8 cellular contexts compared by ENCODE assay signal in the genomic region with DNA sequence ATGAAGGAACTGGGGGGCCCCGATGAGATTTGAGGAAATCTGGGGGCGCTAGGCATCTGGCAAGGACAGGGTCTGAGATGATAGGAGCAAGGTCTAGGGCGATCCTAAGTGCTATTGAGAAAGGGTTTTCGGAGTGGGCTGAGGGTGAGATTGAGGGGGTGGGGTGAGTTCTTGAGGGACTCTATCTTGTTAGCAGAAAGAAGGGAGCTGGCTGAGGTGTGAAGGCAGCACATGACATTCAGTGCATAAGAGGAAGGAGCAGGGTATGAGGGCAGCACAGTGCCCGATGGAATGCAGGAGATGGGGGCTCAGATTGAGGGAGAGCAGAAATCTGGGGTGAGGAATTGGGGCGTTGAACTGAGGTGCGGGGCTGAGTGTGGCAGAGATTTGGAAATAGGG. TPM values are rescaled to one million over a fixed set of nuclear protein-coding genes. Genes with fewer than 3 reads are reported as not detected.
DNase-seq lines count a peak whose midpoint lies in the region; ATAC-seq, FAIRE-seq and TF ChIP-seq lines count a peak whose summit lies in the region.

No MANE protein-coding gene starts in this region.

- H3K56ac ChIP-seq in IMR-90 (ENCODE audit: extremely low read depth, insufficient read depth, low read length), result peak overlapping the region; percentile 65; the same call in 1 of the 2 replicates

- SMC1A ChIA-PET in GM12878 (lab: Charles Lee; ENCODE audit: uncharacterized antibody, unreplicated experiment), result no interaction called here

- intact Hi-C loops in IMR-90 (cut with micrococcal nuclease) (no loop called here), GM12878 (cut with micrococcal nuclease; ENCODE audit: unreplicated experiment) (no loop called here), kidney (cut with DNase I) (no loop called here), stomach (cut with DNase I; ENCODE audit: low total_unique reads) (no loop called here)

- peak overlapping the region; percentile 91 for H3K4me3 ChIP-seq in DOHH2 (ENCODE audit: low read length)
- peak overlapping the region; percentile 96 for H3K4me3 ChIP-seq in IMR-90 (ENCODE audit: insufficient read depth, low read depth, low read length)
- H3K4me3 ChIP-seq in GM12878, result peak overlapping the region; percentile 92
- H3K4me3 ChIP-seq in kidney (ENCODE audit: low read length in 2 of 2), result peak overlapping the region; percentile 85 to 90
- peak overlapping the region; percentile 76 to 88 (median 77) for H3K4me3 ChIP-seq in stomach

- peaks cover 8% of the 10 kb centered on the region for H3K9me3 ChIP-seq in DOHH2 (ENCODE audit: control insufficient read depth, insufficient read depth, low read length)
- H3K9me3 ChIP-seq in IMR-90 (ENCODE audit: control insufficient read depth, insufficient read depth, low read length), result no peaks in the 10 kb centered on the region
- H3K9me3 ChIP-seq in GM12878 (replicated peaks; ENCODE audit: control insufficient read depth, insufficient read depth, low read length), result no peaks in the 10 kb centered on the region
- no peaks in the 10 kb centered on the region for H3K9me3 ChIP-seq in kidney (ENCODE audit: control insufficient read depth in 1 of 2, low read length in 2 of 2)
- H3K9me3 ChIP-seq in stomach, result no peaks in the 10 kb centered on the region

- WGBS in IMR-90 (ENCODE audit: extremely low coverage in 2 of 2, insufficient read length in 1 of 2), 2 experiments, result 14% methylated on average over 6 of the region's 7 CpGs; no CpG with 5 or more reads in 1 of the 2 experiments
- 23% methylated on average over 7 of the region's 7 CpGs for WGBS in GM12878 (ENCODE audit: insufficient coverage, insufficient replicate concordance, low lambda C conversion rate, missing lambda C conversion rate)
- 12 to 20% (median 14%) methylated on average over 7 of the region's 7 CpGs for WGBS in stomach, 5 donors

- peak overlapping the region; percentile 84 for H3K4ac ChIP-seq in IMR-90 (ENCODE audit: low read depth, low read length)

- H3K79me2 ChIP-seq in DOHH2 (ENCODE audit: control insufficient read depth, low read length) (peaks cover 45% of the 10 kb centered on the region), GM12878 (ENCODE audit: control insufficient read depth, insufficient read depth, low read length) (peaks cover 57% of the 10 kb centered on the region)

- TF ChIP-seq POLR2A in IMR-90 (IDR thresholded peaks at IDR 0.05; ENCODE audit: low read depth, low read length) (no peak), GM12878 (IDR thresholded peaks at IDR 0.05; ENCODE audit: low read depth, low read length) (no peak), stomach (IDR thresholded peaks at IDR 0.05) (no peak)

- no peak overlapping the region for H2BK120ac ChIP-seq in IMR-90 (ENCODE audit: low read depth, low read length)

- H3K27me3 ChIP-seq in DOHH2 (ENCODE audit: control insufficient read depth, low read length) (no peaks in the 10 kb centered on the region), IMR-90 (ENCODE audit: control insufficient read depth, insufficient read depth, low read length) (no peaks in the 10 kb centered on the region), GM12878 (replicated peaks in 1 of 2; ENCODE audit: control insufficient read depth in 2 of 2, insufficient read depth in 2 of 2, low read length in 1 of 2) (no peaks in the 10 kb centered on the region), stomach (no peaks in the 10 kb centered on the region)

- peak overlapping the region; percentile 79 to 83; a peak in 3 of 4 replicates for H4K8ac ChIP-seq in IMR-90 (ENCODE audit: low read depth in 2 of 2, low read length in 2 of 2)

- FAIRE-seq in GM12878 (lab: Jason Lieb, UNC) (no peak), kidney (lab: Jason Lieb, UNC) (no peak)

- in situ Hi-C loops in IMR-90 (cut with MboI; ENCODE audit: low sequenced_read_pairs), result no loop called here
- in situ Hi-C loops in GM12878 (cut with MboI), result no loop called here

- peak overlapping the region; percentile 96 for H3K23ac ChIP-seq in IMR-90 (ENCODE audit: low read depth, low read length)

- H2AK9ac ChIP-seq in IMR-90 (replicated peaks; ENCODE audit: low read depth, low read length, poor library complexity), result peak overlapping the region; percentile 96

- peak overlapping the region; percentile 98 for H2BK5ac ChIP-seq in IMR-90 (ENCODE audit: low read depth, low read length, poor library complexity, severe bottlenecking)

- peak; percentile 8 for ATAC-seq in IMR-90 (ENCODE audit: low read depth)
- peak; percentile 5 for ATAC-seq in GM12878
- no peak for ATAC-seq in GM21515 (IDR thresholded peaks at IDR 0.05; ENCODE audit: unreplicated experiment)
- no peak for ATAC-seq in HG03097 (IDR thresholded peaks at IDR 0.05; ENCODE audit: low FRiP score, unreplicated experiment)
- no peak for ATAC-seq in HG03521 (IDR thresholded peaks at IDR 0.05; ENCODE audit: unreplicated experiment)

- POLR2A ChIA-PET in IMR-90 (lab: Charles Lee; ENCODE audit: unreplicated experiment), result no interaction called here
- POLR2A ChIA-PET in GM12878 (lab: Charles Lee), result interaction anchor here (1.5 kb wide), 1 partner anchor 145 kb away, joined by 3 read pairs; no protein-coding TSS in a partner anchor

- H3K9me1 ChIP-seq in IMR-90 (ENCODE audit: insufficient read depth, low read length), result peaks cover 21% of the 10 kb centered on the region

- peak overlapping the region; percentile 63 for H3K18ac ChIP-seq in IMR-90 (ENCODE audit: low read depth, low read length)

- CTCF ChIA-PET in IMR-90 (lab: Yijun Ruan, JAX) (no interaction called here), GM12878 (lab: Yijun Ruan, JAX) (no interaction called here)

- no peak for TF ChIP-seq EP300 in GM12878 (IDR thresholded peaks at IDR 0.05; ENCODE audit: borderline replicate concordance in 1 of 2, control insufficient read depth in 1 of 2, low read depth in 2 of 2, low read length in 2 of 2)
- TF ChIP-seq EP300 in stomach (IDR thresholded peaks at IDR 0.05), result no peak

- peak overlapping the region; percentile 95 for H3K14ac ChIP-seq in IMR-90 (replicated peaks; ENCODE audit: low read depth, low read length)

- H3K9me2 ChIP-seq in DOHH2 (replicated peaks; ENCODE audit: control insufficient read depth, low read length), result no peaks in the 10 kb centered on the region

- TF ChIP-seq CTCF in DOHH2 (IDR thresholded peaks at IDR 0.05; ENCODE audit: low read depth, low read length, poor library complexity, severe bottlenecking) (no peak), IMR-90 (conservative IDR thresholded peaks at IDR 0.05; ENCODE audit: low read depth, low read length) (no peak), GM12878 (IDR thresholded peaks at IDR 0.05 in 2 of 3, conservative IDR thresholded peaks at IDR 0.05 in 1 of 3; ENCODE audit: control insufficient read depth in 2 of 3, extremely low read depth in 1 of 3, insufficient read depth in 1 of 3, low read depth in 3 of 3, low read length in 3 of 3) (no peak), kidney (IDR thresholded peaks at IDR 0.05; ENCODE audit: borderline replicate concordance, extremely low read depth, insufficient read depth) (no peak), stomach (IDR thresholded peaks at IDR 0.05) (no peak)

- H4K91ac ChIP-seq in IMR-90 (ENCODE audit: insufficient read depth, low read depth, low read length), result peak overlapping the region; percentile 72; the same call in 1 of the 2 replicates

- TF ChIP-seq RAD21 in IMR-90 (IDR thresholded peaks at IDR 0.05; ENCODE audit: low read length) (no peak), GM12878 (IDR thresholded peaks at IDR 0.05; ENCODE audit: insufficient read depth, low read depth, low read length) (no peak)

- H3K36me3 ChIP-seq in DOHH2 (ENCODE audit: control insufficient read depth, low read length) (peaks cover 2% of the 10 kb centered on the region; the same call in 1 of the 2 replicates), IMR-90 (ENCODE audit: control insufficient read depth, insufficient read depth, low read length) (no peaks in the 10 kb centered on the region; the same call in 1 of the 2 replicates), GM12878 (ENCODE audit: control insufficient read depth in 2 of 2, insufficient read depth in 2 of 2, low read length in 1 of 2) (no peaks in the 10 kb centered on the region), kidney (ENCODE audit: control insufficient read depth in 1 of 2, insufficient read depth in 2 of 2, low read length in 2 of 2) (no peaks in the 10 kb centered on the region), stomach (no peaks in the 10 kb centered on the region)

- H3K27ac ChIP-seq in DOHH2 (ENCODE audit: low read depth, low read length), result no peak overlapping the region
- peak overlapping the region; percentile 89 for H3K27ac ChIP-seq in IMR-90 (ENCODE audit: insufficient read depth, low read length)
- H3K27ac ChIP-seq in GM12878 (ENCODE audit: control insufficient read depth, insufficient read depth), result peak overlapping the region; percentile 83
- peak overlapping the region in 1 of 2 donors; percentile 27 for H3K27ac ChIP-seq in kidney (ENCODE audit: low read depth in 2 of 2, low read length in 2 of 2)
- peak overlapping the region in 3 of 5 donors; percentile 78 to 90 (median 87) for H3K27ac ChIP-seq in stomach

- H2AFZ ChIP-seq in IMR-90 (replicated peaks; ENCODE audit: low read length, poor library complexity) (peak overlapping the region; percentile 97), GM12878 (ENCODE audit: control insufficient read depth, low read depth, low read length) (peak overlapping the region; percentile 37)

- 0 out of 2 replicates have a peak, but pooled peaks cover 3% of the 10 kb centered on the region for H3F3A ChIP-seq in DOHH2 (ENCODE audit: control insufficient read depth, insufficient read depth)

- peak overlapping the region; percentile 85 for H2AK5ac ChIP-seq in IMR-90 (ENCODE audit: low read depth, low read length)

- H2BK20ac ChIP-seq in IMR-90 (ENCODE audit: low read depth, low read length), result no peak overlapping the region

- no peak overlapping the region for H2BK15ac ChIP-seq in IMR-90 (ENCODE audit: low read depth, low read length)

- H3K4me1 ChIP-seq in DOHH2 (ENCODE audit: control insufficient read depth, low read length), result peaks cover 42% of the 10 kb centered on the region
- H3K4me1 ChIP-seq in IMR-90 (ENCODE audit: control insufficient read depth, insufficient read depth, low read length), result peaks cover 15% of the 10 kb centered on the region
- peaks cover 9% of the 10 kb centered on the region for H3K4me1 ChIP-seq in GM12878 (ENCODE audit: control insufficient read depth, insufficient read depth, low read length)
- peaks cover 15 to 16% of the 10 kb centered on the region in 2 donors for H3K4me1 ChIP-seq in kidney (ENCODE audit: control insufficient read depth in 1 of 2, insufficient read depth in 1 of 2, low read depth in 1 of 2, low read length in 2 of 2)
- H3K4me1 ChIP-seq in stomach, result peaks cover 21 to 64% (median 43%) of the 10 kb centered on the region in 4 donors

- H3K4me2 ChIP-seq in DOHH2 (ENCODE audit: low read length) (peak overlapping the region; percentile 99), IMR-90 (ENCODE audit: low read depth, low read length) (peak overlapping the region; percentile 99), GM12878 (ENCODE audit: control insufficient read depth, insufficient read depth) (peak overlapping the region; percentile 97)

- RAD21 ChIA-PET in GM12878 (lab: Charles Lee; ENCODE audit: unreplicated experiment), result no interaction called here

- H3K9ac ChIP-seq in IMR-90 (ENCODE audit: low read depth, low read length) (peak overlapping the region; percentile 97), GM12878 (ENCODE audit: control insufficient read depth, insufficient read depth, low read length) (peak overlapping the region; percentile 88), kidney (ENCODE audit: low read length in 2 of 2) (peak overlapping the region; percentile 58 to 73)

- peak overlapping the region; percentile 34 for H4K5ac ChIP-seq in IMR-90 (ENCODE audit: low read depth, low read length)

- no peak for DNase-seq in IMR-90
- DNase-seq in GM12878 (ENCODE audit: low read depth, low spot score), result no peak
- DNase-seq in kidney, result no peak
- no peak for DNase-seq in stomach

- dilution Hi-C loops in IMR-90 (cut with HindIII; ENCODE audit: low sequenced_read_pairs, unreplicated experiment), result no loop called here

- peaks cover 47 to 62% of the 10 kb centered on the region in 2 experiments for H3K79me1 ChIP-seq in IMR-90 (ENCODE audit: low read depth in 1 of 2, low read length in 2 of 2)

- BruUV-seq in IMR-90 (replicated peaks; lab: Mats Ljungman, UMichigan) (no TSS peak), GM12878 (replicated peaks; lab: Mats Ljungman, UMichigan) (no TSS peak)

- H4K20me1 ChIP-seq in DOHH2 (ENCODE audit: control insufficient read depth, insufficient read depth, low read depth, low read length), result peaks cover 4% of the 10 kb centered on the region; the same call in 1 of the 2 replicates
- H4K20me1 ChIP-seq in IMR-90 (ENCODE audit: insufficient read depth, low read length), result peaks cover 42% of the 10 kb centered on the region
- H4K20me1 ChIP-seq in GM12878 (ENCODE audit: control insufficient read depth, insufficient read depth), result no peaks in the 10 kb centered on the region

RNA-seq across cellular contexts. Expression of a gene that starts 0.7 kb away (rescaled TPM):
- total RNA-seq in IMR-90 (2012; rRNA removed), result 30.3 and 31.0 TPM in 2 replicates
- 11.7 and 12.8 TPM in 2 replicates for polyA plus RNA-seq in IMR-90 (2012; rRNA removed)
- 7.0 and 7.6 TPM in 2 replicates for polyA plus RNA-seq in IMR-90 (2012; cell fraction: cytosol; rRNA removed)
- 12.8 and 13.3 TPM in 2 replicates for polyA plus RNA-seq in IMR-90 (2012; cell fraction: nucleus; rRNA removed; ENCODE audit: low replicate concordance)
- total RNA-seq in GM12878 (2013; cell fraction: nucleolus; rRNA removed), result 39.5 and 42.8 TPM in 2 replicates
- 12.1 and 13.6 TPM in 2 replicates for total RNA-seq in GM12878 (2014; rRNA removed)
- 9.5 and 10.0 TPM in 2 replicates for total RNA-seq in GM12878 (2014; rRNA removed; fragmentation: Illumina TruSeq; extraction: Trizol)
- total RNA-seq in GM12878 (2021), result 21.4 and 23.8 TPM in 2 replicates
- polyA plus RNA-seq in GM12878 (2011; ENCODE audit: low read depth), result 8.7 TPM
- 17.7 and 21.3 TPM in 2 replicates for polyA plus RNA-seq in GM12878 (2011; rRNA removed)
- 15.8 and 19.9 TPM in 2 replicates for polyA plus RNA-seq in GM12878 (2011; cell fraction: cytosol; rRNA removed)
- polyA plus RNA-seq in GM12878 (2011; cell fraction: nucleus; rRNA removed), result 25.5 and 25.9 TPM in 2 replicates
- polyA plus RNA-seq in GM12878 (2012), result 7.5 and 10.1 TPM in 2 replicates
- polyA plus RNA-seq in GM12878 (2014; fragmentation: Illumina TruSeq; extraction: Trizol), result 12.3 and 12.6 TPM in 2 replicates
- polyA plus RNA-seq in GM12878 (2014; fragmentation: Nextera tagmentation; extraction: Ambion mirVana), result 10 to 100 TPM in 1 of 2 experiments, 1 to 10 TPM in 1; 7.1 to 11.4 TPM
- polyA plus RNA-seq in GM12878 (2014; rRNA removed), result 10.1 and 10.9 TPM in 2 replicates
- 10 to 100 TPM; 18.6 to 23.3 TPM for polyA plus RNA-seq in GM12878 (2016; fragmentation: Nextera tagmentation; extraction: Ambion mirVana)
- 45.8 and 47.4 TPM in 2 replicates for polyA minus RNA-seq in GM12878 (2011; rRNA and poly(A)+ RNA removed)
- 10.7 and 12.6 TPM in 2 replicates for polyA minus RNA-seq in GM12878 (2011; cell fraction: cytosol; rRNA and poly(A)+ RNA removed)
- 27.4 and 38.9 TPM in 2 replicates for polyA minus RNA-seq in GM12878 (2011; cell fraction: nucleus; rRNA and poly(A)+ RNA removed)
- 22.6 TPM for total RNA-seq in kidney
- polyA plus RNA-seq in kidney (ENCODE audit: insufficient read depth, low read depth, low replicate concordance), result 5.2 TPM
- total RNA-seq in stomach, result 10 to 100 TPM in 3 of 5 donors, 1 to 10 TPM in 2; 2.3 to 24.9 (median 10.3) TPM
- 1 to 10 TPM; 2.9 to 3.4 (median 2.9) TPM for polyA plus RNA-seq in stomach

Comparison
In these comparisons a context has a peak if more than half of its experiments do, and no peak if none do; other contexts are left out.
1. ATAC-seq: peak in IMR-90 (single experiment) and GM12878 (single experiment); none in GM21515 (single experiment), HG03097 (single experiment) and HG03521 (single experiment).
2. Peak in every context shown above with its lines, with median percentiles within 50 percentile points of each other: H3K4me2 ChIP-seq, H3K4me3 ChIP-seq and H3K9ac ChIP-seq.